In genomic region chr11:112012877-112013276, GRCh38 we compare ENCODE assay signal across 19 cellular contexts. TPM values are rescaled to one million over a fixed set of nuclear protein-coding genes. Genes with fewer than 3 reads are reported as not detected.
A peak's percentile ranks its signal among the peaks of the same experiment; 100 is the strongest.
DNase-seq lines count a peak whose midpoint lies in the region; ATAC-seq and TF ChIP-seq lines count a peak whose summit lies in the region.
"Had no signal": no experiment of that assay in that cellular context is flagged by ENCODE, and none has a peak within 500 bp of the region (broad histone marks: within the 10 kb centered on the region; RNA-seq: fewer than 3 reads in every experiment).

No MANE protein-coding gene starts in this region.

- no peak overlapping the region for H3K18ac ChIP-seq in trophoblast cell (ENCODE audit: low read length)

- H3K9me2 ChIP-seq in GM23248 (ENCODE audit: insufficient read depth): no peaks in the 10 kb centered on the region

- H4K20me1 ChIP-seq in GM23248 (ENCODE audit: insufficient read depth): no peaks in the 10 kb centered on the region

- H2BK12ac ChIP-seq in trophoblast cell (ENCODE audit: low read length): no peak overlapping the region

- no peak overlapping the region for H4K91ac ChIP-seq in trophoblast cell (ENCODE audit: low read depth, low read length)

- H3K36me3 ChIP-seq in GM23248 (ENCODE audit: low read depth) (no peaks in the 10 kb centered on the region), RWPE2 (ENCODE audit: low read depth) (no peaks in the 10 kb centered on the region), trophoblast cell (ENCODE audit: control insufficient read depth in 1 of 2, insufficient read depth in 2 of 2, low read length in 2 of 2) (no peaks in the 10 kb centered on the region)
- H3K36me3 ChIP-seq: vagina had no signal

- no peak overlapping the region for H3K4me2 ChIP-seq in GM23248 (ENCODE audit: unreplicated experiment)
- no peak overlapping the region for H3K4me2 ChIP-seq in trophoblast cell (ENCODE audit: low read length)

- ATAC-seq in RWPE2 (ENCODE audit: low read depth) (peak; percentile 48), HG02840 (IDR thresholded peaks at IDR 0.05; ENCODE audit: low FRiP score, unreplicated experiment) (no peak), SK-N-SH treated with all-trans-retinoic acid at 6 μM for 48 hours (no peak)

- H3K4ac ChIP-seq in trophoblast cell (ENCODE audit: low read depth, low read length): no peak overlapping the region

- H2AK5ac ChIP-seq in trophoblast cell (ENCODE audit: low read length): no peak overlapping the region

- H2AFZ ChIP-seq in GM23248 (no peak overlapping the region), trophoblast cell (ENCODE audit: insufficient read depth, low read length, poor library complexity) (no peak overlapping the region)

- no peak overlapping the region for H4K12ac ChIP-seq in trophoblast cell (ENCODE audit: low read depth, low read length)

- H3K9ac ChIP-seq in GM23248: no peak overlapping the region
- H3K9ac ChIP-seq in trophoblast cell (ENCODE audit: low read length): no peak overlapping the region

- H2BK5ac ChIP-seq in trophoblast cell (ENCODE audit: low read depth, low read length, poor library complexity): no peak overlapping the region

- 79 to 81% methylated on average over 4 of the region's 4 CpGs for WGBS in GM23248 (ENCODE audit: low coverage in 1 of 2, low lambda C conversion rate in 2 of 2, missing lambda C conversion rate in 2 of 2), 2 experiments
- WGBS in trophoblast cell (ENCODE audit: extremely low coverage, insufficient coverage, insufficient read length): no CpG with 5 or more reads among the region's 4 CpGs

- TF ChIP-seq CTCF in RWPE2 (IDR thresholded peaks at IDR 0.05; ENCODE audit: poor library complexity, severe bottlenecking): no peak

- H3K79me2 ChIP-seq in GM23248 (ENCODE audit: insufficient read depth) (no peaks in the 10 kb centered on the region), trophoblast cell (ENCODE audit: control insufficient read depth, insufficient read depth, low read length, poor library complexity) (no peaks in the 10 kb centered on the region)

- no peak overlapping the region for H2BK120ac ChIP-seq in trophoblast cell (ENCODE audit: insufficient read depth, low read length, poor library complexity)

- peaks cover 24% of the 10 kb centered on the region for H3K4me1 ChIP-seq in GM23248 (ENCODE audit: insufficient read depth)
- H3K4me1 ChIP-seq in RWPE2 (ENCODE audit: insufficient read depth, poor library complexity, severe bottlenecking): peaks cover 33% of the 10 kb centered on the region
- H3K4me1 ChIP-seq in trophoblast cell (ENCODE audit: control insufficient read depth in 1 of 2, insufficient read depth in 2 of 2, low read length in 2 of 2): no peaks in the 10 kb centered on the region
- H3K4me1 ChIP-seq: foreskin keratinocyte had no signal

- no peaks in the 10 kb centered on the region for H3K79me1 ChIP-seq in trophoblast cell (ENCODE audit: low read length)

- H3K9me3 ChIP-seq in GM23248 (ENCODE audit: low read depth) (no peaks in the 10 kb centered on the region), RWPE2 (ENCODE audit: severe bottlenecking) (no peaks in the 10 kb centered on the region), trophoblast cell (ENCODE audit: insufficient read depth, low read depth, low read length) (no peaks in the 10 kb centered on the region)
- H3K9me3 ChIP-seq: vagina had no signal

- H3K27ac ChIP-seq in GM23248 (no peak overlapping the region), RWPE2 (ENCODE audit: poor library complexity, severe bottlenecking) (peak overlapping the region; percentile 73), trophoblast cell (ENCODE audit: low read depth, low read length) (no peak overlapping the region)
- H3K27ac ChIP-seq: foreskin keratinocyte, SK-N-MC, vagina had no signal

- DNase-seq in GM23248 (peak; percentile 39), RWPE2 (ENCODE audit: low spot score) (no peak), fibroblast of gingiva (ENCODE audit: low read depth) (peak; percentile 48), trophoblast cell (peak; percentile 56 to 67), NCI-H2029 (lab: John Stamatoyannopoulos, UW) (no peak)
- DNase-seq: activated CD4-positive, CD25-positive, alpha-beta regulatory T cell treated with anti-CD3 and anti-CD28 coated beads, Interleukin-2, amount 50 U/mL, for 72 hours; activated CD8-positive, alpha-beta memory T cell treated with anti-CD3 and anti-CD28 coated beads for 24 hours; COR-L47; effector CD4-positive, alpha-beta T cell; Karpas-422; NCI-H1105 treated with DMSO at 0.1 percent for 48 hours; NCI-H774; stimulated activated CD4-positive, alpha-beta T cell treated with anti-CD3 and anti-CD28 coated beads, Interleukin-2, amount 100 ng/mL, for 48 hours; T1000 had no signal

- H4K8ac ChIP-seq in trophoblast cell (ENCODE audit: low read depth, low read length): no peak overlapping the region

- no peak overlapping the region for H3K14ac ChIP-seq in trophoblast cell (ENCODE audit: low read length)

- no peak overlapping the region for H3K23ac ChIP-seq in trophoblast cell (ENCODE audit: low read length)

- in situ Hi-C loops in GM23248 (cut with MboI): no loop called here

- H3K4me3 ChIP-seq in GM23248: no peak overlapping the region
- H3K4me3 ChIP-seq in RWPE2 (ENCODE audit: severe bottlenecking): no peak overlapping the region
- no peak overlapping the region for H3K4me3 ChIP-seq in trophoblast cell (ENCODE audit: low read depth, low read length)
- H3K4me3 ChIP-seq: SK-N-MC, vagina had no signal

- H3F3A ChIP-seq in GM23248 (ENCODE audit: insufficient read depth): peaks cover 33% of the 10 kb centered on the region

- H3K27me3 ChIP-seq in GM23248 (replicated peaks; ENCODE audit: insufficient read depth) (no peaks in the 10 kb centered on the region), RWPE2 (ENCODE audit: insufficient read depth, poor library complexity, severe bottlenecking) (no peaks in the 10 kb centered on the region), trophoblast cell (ENCODE audit: insufficient read depth, low read length) (no peaks in the 10 kb centered on the region)
- H3K27me3 ChIP-seq: vagina had no signal

TF ChIP-seq in SK-N-SH treated with all-trans-retinoic acid at 6 μM for 48 hours, 23 proteins besides CTCF, POLR2A, EP300 and RAD21:
- TF ChIP-seq, protein P1, sequence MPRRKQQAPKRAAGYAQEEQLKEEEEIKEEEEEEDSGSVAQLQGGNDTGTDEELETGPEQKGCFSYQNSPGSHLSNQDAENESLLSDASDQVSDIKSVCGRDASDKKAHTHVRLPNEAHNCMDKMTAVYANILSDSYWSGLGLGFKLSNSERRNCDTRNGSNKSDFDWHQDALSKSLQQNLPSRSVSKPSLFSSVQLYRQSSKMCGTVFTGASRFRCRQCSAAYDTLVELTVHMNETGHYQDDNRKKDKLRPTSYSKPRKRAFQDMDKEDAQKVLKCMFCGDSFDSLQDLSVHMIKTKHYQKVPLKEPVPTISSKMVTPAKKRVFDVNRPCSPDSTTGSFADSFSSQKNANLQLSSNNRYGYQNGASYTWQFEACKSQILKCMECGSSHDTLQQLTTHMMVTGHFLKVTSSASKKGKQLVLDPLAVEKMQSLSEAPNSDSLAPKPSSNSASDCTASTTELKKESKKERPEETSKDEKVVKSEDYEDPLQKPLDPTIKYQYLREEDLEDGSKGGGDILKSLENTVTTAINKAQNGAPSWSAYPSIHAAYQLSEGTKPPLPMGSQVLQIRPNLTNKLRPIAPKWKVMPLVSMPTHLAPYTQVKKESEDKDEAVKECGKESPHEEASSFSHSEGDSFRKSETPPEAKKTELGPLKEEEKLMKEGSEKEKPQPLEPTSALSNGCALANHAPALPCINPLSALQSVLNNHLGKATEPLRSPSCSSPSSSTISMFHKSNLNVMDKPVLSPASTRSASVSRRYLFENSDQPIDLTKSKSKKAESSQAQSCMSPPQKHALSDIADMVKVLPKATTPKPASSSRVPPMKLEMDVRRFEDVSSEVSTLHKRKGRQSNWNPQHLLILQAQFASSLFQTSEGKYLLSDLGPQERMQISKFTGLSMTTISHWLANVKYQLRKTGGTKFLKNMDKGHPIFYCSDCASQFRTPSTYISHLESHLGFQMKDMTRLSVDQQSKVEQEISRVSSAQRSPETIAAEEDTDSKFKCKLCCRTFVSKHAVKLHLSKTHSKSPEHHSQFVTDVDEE (CRISPR knock-in tag; IDR thresholded peaks at IDR 0.05): no peak
- no peak for TF ChIP-seq PATZ1 (CRISPR knock-in tag; IDR thresholded peaks at IDR 0.05; ENCODE audit: borderline replicate concordance)
- no peak for TF ChIP-seq GLIS3 (CRISPR knock-in tag; IDR thresholded peaks at IDR 0.05)
- TF ChIP-seq ZFP30 (CRISPR knock-in tag; IDR thresholded peaks at IDR 0.05): no peak
- TF ChIP-seq ZNF565 (CRISPR knock-in tag; conservative IDR thresholded peaks at IDR 0.05; ENCODE audit: low read depth): no peak
- TF ChIP-seq, protein P2, sequence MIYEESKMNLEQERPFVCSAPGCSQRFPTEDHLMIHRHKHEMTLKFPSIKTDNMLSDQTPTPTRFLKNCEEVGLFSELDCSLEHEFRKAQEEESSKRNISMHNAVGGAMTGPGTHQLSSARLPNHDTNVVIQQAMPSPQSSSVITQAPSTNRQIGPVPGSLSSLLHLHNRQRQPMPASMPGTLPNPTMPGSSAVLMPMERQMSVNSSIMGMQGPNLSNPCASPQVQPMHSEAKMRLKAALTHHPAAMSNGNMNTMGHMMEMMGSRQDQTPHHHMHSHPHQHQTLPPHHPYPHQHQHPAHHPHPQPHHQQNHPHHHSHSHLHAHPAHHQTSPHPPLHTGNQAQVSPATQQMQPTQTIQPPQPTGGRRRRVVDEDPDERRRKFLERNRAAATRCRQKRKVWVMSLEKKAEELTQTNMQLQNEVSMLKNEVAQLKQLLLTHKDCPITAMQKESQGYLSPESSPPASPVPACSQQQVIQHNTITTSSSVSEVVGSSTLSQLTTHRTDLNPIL (CRISPR knock-in tag; IDR thresholded peaks at IDR 0.05; ENCODE audit: low read depth): no peak
- no peak for TF ChIP-seq CSDC2 (CRISPR knock-in tag; IDR thresholded peaks at IDR 0.05)

RNA-seq across cellular contexts. Expression of gene DLAT, which starts 12.3 kb away (rescaled TPM):
- 32.3 and 35.7 TPM in 2 replicates for total RNA-seq in GM23248 (2014; rRNA removed; shearing (Covaris generic))
- 33.4 and 36.0 TPM in 2 replicates for polyA plus RNA-seq in GM23248 (2016; fragmentation: Nextera tagmentation; extraction: Ambion mirVana)
- polyA plus RNA-seq in trophoblast cell (2013): 23.8 and 24.0 TPM in 2 replicates

Comparison
In these comparisons a context has a peak if more than half of its experiments do, and no peak if none do; other contexts are left out.
1. DNase-seq: peak in GM23248 (single experiment), fibroblast of gingiva (single experiment) and trophoblast cell (2 of 2); none in RWPE2 (single experiment) and NCI-H2029 (single experiment).